ENCODE assay signal across 24 cellular contexts in genomic region chr9:94809778-94810177, GRCh38.
"Had no signal": no experiment of that assay in that cellular context is flagged by ENCODE, and none has a peak within 500 bp of the region (broad histone marks: within the 10 kb centered on the region; RNA-seq: fewer than 3 reads in every experiment).

No MANE protein-coding gene starts in this region.

- H3K9me3 ChIP-seq: SJSA1 had no signal

- H3K9me3 Mint-ChIP-seq: activated naive CD4-positive, alpha-beta T cell treated with anti-CD3 and anti-CD28 coated beads, Interleukin-2, amount 50 U/mL, for 24 hours; activated T-helper 1 cell treated with anti-CD3 and anti-CD28 coated beads, Interleukin-12 subunit alpha, Interleukin-12 subunit beta, Interleukin-2, Interleukin-4 antibody, amounts not matched to agents 30 ng/mL and 10 ng/mL and 1 ng/mL, durations not matched to agents 14 hours and 24 hours and 36 hours; brain; T-helper 1 cell treated with Interleukin-12 subunit alpha and Interleukin-12 subunit beta and Interleukin-4 antibody, amounts not matched to agents 30 μg/mL and 1 μg/mL, for 36 hours had no signal

- H3K27me3 Mint-ChIP-seq: activated naive CD4-positive, alpha-beta T cell treated with anti-CD3 and anti-CD28 coated beads, Interleukin-2, amount 50 U/mL, for 24 hours had no signal

- H3K27ac Mint-ChIP-seq: activated CD8-positive, alpha-beta T cell treated with anti-CD3 and anti-CD28 coated beads, Interleukin-2, amount 10 ng/mL, durations not matched to agents 7 days and 5 days; activated naive CD4-positive, alpha-beta T cell treated with anti-CD3 and anti-CD28 coated beads, Interleukin-2, amount 50 U/mL, for 24 hours; activated T-helper 1 cell treated with anti-CD3 and anti-CD28 coated beads, Interleukin-12 subunit alpha, Interleukin-12 subunit beta, Interleukin-2, Interleukin-4 antibody, amounts not matched to agents 30 ng/mL and 10 ng/mL and 1 ng/mL, durations not matched to agents 14 hours and 24 hours and 36 hours; brain; T-helper 1 cell treated with Interleukin-12 subunit alpha and Interleukin-12 subunit beta and Interleukin-4 antibody, amounts not matched to agents 30 μg/mL and 1 μg/mL, for 36 hours had no signal

- ATAC-seq: activated CD4-positive, CD25-positive, alpha-beta regulatory T cell treated with anti-CD3 and anti-CD28 coated beads, Interleukin-2, amount 50 U/mL, for 24 hours; activated CD8-positive, alpha-beta T cell treated with anti-CD3 and anti-CD28 coated beads, Interleukin-2, amount 10 ng/mL, durations not matched to agents 7 days and 5 days; PC-3; SK-N-SH treated with all-trans-retinoic acid at 6 μM for 48 hours had no signal

- H3K27ac ChIP-seq: SJSA1 had no signal

- DNase-seq: activated CD4-positive, alpha-beta T cell treated with anti-CD3 and anti-CD28 coated beads for 4 hours; activated CD8-positive, alpha-beta memory T cell treated with anti-CD3 and anti-CD28 coated beads, Interleukin-2, amount 50 U/mL, for 48 hours; activated CD8-positive, alpha-beta T cell treated with anti-CD3 and anti-CD28 coated beads, Interleukin-2, amount 10 ng/mL, durations not matched to agents 7 days and 5 days; activated effector memory CD4-positive, alpha-beta T cell treated with Interleukin-2 at 50 U/mL for 16 hours; activated naive CD4-positive, alpha-beta T cell; activated T-cell treated with anti-CD3 and anti-CD28 coated beads, Interleukin-2, amount 50 U/mL, for 1 hour; aorta; KG1; NCI-H1092 treated with DMSO at 0.1 percent for 48 hours; NCI-H1417 treated with DMSO at 0.1 percent for 48 hours; NCI-H1694; NCI-H2029 treated with DMSO at 0.1 percent for 48 hours; NCI-H345; NCI-H524; PC-3; SHP77 had no signal

- FAIRE-seq: RCC 7860 had no signal

- H3K27me3 ChIP-seq: SJSA1 had no signal

- H3K4me3 Mint-ChIP-seq: activated CD8-positive, alpha-beta T cell treated with anti-CD3 and anti-CD28 coated beads, Interleukin-2, amount 10 ng/mL, durations not matched to agents 7 days and 5 days; activated naive CD4-positive, alpha-beta T cell treated with anti-CD3 and anti-CD28 coated beads, Interleukin-2, amount 50 U/mL, for 24 hours; activated T-helper 1 cell treated with anti-CD3 and anti-CD28 coated beads, Interleukin-12 subunit alpha, Interleukin-12 subunit beta, Interleukin-2, Interleukin-4 antibody, amounts not matched to agents 30 ng/mL and 10 ng/mL and 1 ng/mL, durations not matched to agents 14 hours and 24 hours and 36 hours; brain; T-helper 1 cell treated with Interleukin-12 subunit alpha and Interleukin-12 subunit beta and Interleukin-4 antibody, amounts not matched to agents 30 μg/mL and 1 μg/mL, for 36 hours had no signal

- H3K4me3 ChIP-seq: SJSA1 had no signal
